Comparison of ENCODE assay signal across 28 cellular contexts in genomic region chr18:402129-402528, GRCh38.
"Had no signal": no experiment of that assay in that cellular context is flagged by ENCODE, and none has a peak within 500 bp of the region (broad histone marks: within the 10 kb centered on the region; RNA-seq: fewer than 3 reads in every experiment).

No MANE protein-coding gene starts in this region.

- H3K27me3 ChIP-seq: ascending aorta, cardiac muscle cell, SJCRH30 had no signal

- FAIRE-seq: TTC549 had no signal

- H3K4me2 ChIP-seq: KMS-11 had no signal

- H3K9me3 ChIP-seq: ascending aorta, SJCRH30 had no signal

- H3K36me3 ChIP-seq: ascending aorta, cardiac muscle cell, SJCRH30 had no signal

- H3K9ac ChIP-seq: KMS-11 had no signal

- H3K27ac ChIP-seq: ascending aorta, cardiac muscle cell, KMS-11, SJCRH30, SK-N-MC had no signal

- H3K4me3 ChIP-seq: ascending aorta, cardiac muscle cell, SJCRH30, SK-N-MC had no signal

- ATAC-seq: activated CD4-positive, alpha-beta T cell treated with anti-CD3 and anti-CD28 coated beads for 36 hours; activated CD4-positive, CD25-positive, alpha-beta regulatory T cell treated with anti-CD3 and anti-CD28 coated beads, Interleukin-2, amount 50 U/mL, for 24 hours; activated CD8-positive, alpha-beta T cell treated with anti-CD3 and anti-CD28 coated beads, Interleukin-2, amount 10 ng/mL, durations not matched to agents 7 days and 5 days; WTC11 had no signal

- H3K4me1 ChIP-seq: ascending aorta, SJCRH30 had no signal

- DNase-seq: activated CD4-positive, alpha-beta T cell treated with anti-CD3 and anti-CD28 coated beads for 36 hours; activated CD4-positive, alpha-beta T cell treated with anti-CD3 and anti-CD28 coated beads, Interleukin-2, amount 10 ng/mL, durations not matched to agents 7 days and 5 days; activated CD4-positive, alpha-beta T cell treated with anti-CD3 and anti-CD28 coated beads, Interleukin-2, amount 50 U/mL, for 48 hours; activated CD8-positive, alpha-beta T cell treated with anti-CD3 and anti-CD28 coated beads, Interleukin-2, amount 10 ng/mL, durations not matched to agents 7 days and 5 days; activated gamma-delta T cell; activated naive CD4-positive, alpha-beta T cell treated with Interleukin-2 at 50 U/mL for 16 hours; activated naive CD8-positive, alpha-beta T cell treated with anti-CD3 and anti-CD28 coated beads, Interleukin-2, amount 10 ng/mL, durations not matched to agents 7 days and 5 days; activated T-cell treated with anti-CD3 and anti-CD28 coated beads, Interleukin-2, amount 50 U/mL, for 24 hours; amygdala; NCI-H1092 treated with DMSO at 0.1 percent for 48 hours; NCI-H1417; NCI-H146; NCI-H187; NCI-H2081; NCI-H2171 treated with DMSO at 0.1 percent for 48 hours; NCI-H2227 treated with DMSO at 0.1 percent for 48 hours; NCI-H446 treated with DMSO at 0.1 percent for 48 hours; NCI-H524; NCI-H69; SHP77; SJCRH30 had no signal
